Comparison of ENCODE assay signal across 8 cellular contexts in the genomic region with DNA sequence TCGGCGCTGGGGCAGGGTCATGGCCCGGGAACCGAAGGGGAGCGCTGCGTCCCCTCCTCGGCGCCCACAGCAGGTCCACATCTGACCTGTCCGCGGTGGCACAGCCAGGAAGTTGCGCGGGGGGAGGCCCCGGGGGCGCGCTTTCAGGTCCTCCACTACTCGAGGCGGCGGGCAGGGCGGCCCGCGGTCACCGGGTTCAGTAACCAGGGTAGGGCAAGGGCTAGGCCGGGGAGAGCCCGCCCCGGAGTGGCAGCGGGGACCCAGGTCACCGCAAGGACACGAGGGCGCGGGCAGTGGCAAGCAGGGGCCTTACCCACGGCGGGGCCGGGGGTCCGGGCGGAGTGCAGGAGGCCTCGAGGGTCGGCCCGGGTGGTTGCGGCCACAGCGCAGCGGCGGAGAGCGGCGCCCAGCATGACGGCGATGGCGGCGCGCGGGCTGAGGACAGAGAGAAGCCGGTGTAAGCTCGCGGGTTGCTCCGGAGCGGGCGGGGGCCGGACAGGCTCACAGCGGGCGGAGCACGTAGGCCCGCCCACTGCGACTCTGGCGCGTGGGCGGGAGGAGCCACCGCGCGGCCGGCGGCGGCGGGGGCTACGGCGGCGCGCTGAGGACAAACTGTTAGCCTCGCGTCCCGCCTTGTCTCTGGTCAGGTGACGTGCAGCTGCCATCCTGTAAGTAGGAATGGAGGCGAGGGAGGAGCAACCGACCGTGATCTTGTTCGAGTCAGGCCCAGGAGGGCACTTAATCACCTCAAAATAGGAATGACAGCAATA. TPM values are rescaled to one million over a fixed set of nuclear protein-coding genes. Genes with fewer than 3 reads are reported as not detected.
DNase-seq lines count a peak whose midpoint lies in the region; ATAC-seq, FAIRE-seq and TF ChIP-seq lines count a peak whose summit lies in the region.

Gene COX5A, minus strand, starts transcription at position 472 of the 770 bp plus-strand sequence. Its CDS starts 59 bp downstream, at position 413.

- peak within 1 kb of the TSS; percentile 87 for H3K4me3 ChIP-seq in LNCaP clone FGC (ENCODE audit: low read depth, low read length)
- H3K4me3 ChIP-seq in RWPE2 (ENCODE audit: severe bottlenecking) = peak within 1 kb of the TSS; percentile 94
- H3K4me3 ChIP-seq in fibroblast of mammary gland (ENCODE audit: control insufficient read depth, low read depth, low read length) = peak within 1 kb of the TSS; percentile 88

- H3K36me3 Mint-ChIP-seq in activated T-helper 2 cell treated with anti-CD3 and anti-CD28 coated beads, Interferon-gamma antibody, Interleukin-2, Interleukin-4, amounts not matched to agents 10 μg/mL and 5 μg/mL and 100 μg/mL, durations not matched to agents 14 hours and 24 hours and 36 hours (ENCODE audit: low read depth) = peaks cover 20% of the 10 kb centered on the region
- H3K36me3 Mint-ChIP-seq in natural killer cell treated with Interleukin-12 subunit alpha and Interleukin-12 subunit beta and Interleukin-15 and Interleukin-18, amount 100 ng/mL, for 72 hours = peaks cover 5% of the 10 kb centered on the region

- peaks cover 30% of the 10 kb centered on the region for H3K36me3 ChIP-seq in RWPE2 (ENCODE audit: low read depth)

- intact Hi-C loops in activated T-helper 2 cell treated with anti-CD3 and anti-CD28 coated beads, Interferon-gamma antibody, Interleukin-2, Interleukin-4, amounts not matched to agents 10 μg/mL and 5 μg/mL and 100 μg/mL, durations not matched to agents 14 hours and 24 hours and 36 hours (cut with micrococcal nuclease) = loop anchor here (5.0 to 10.0 kb wide), 7 partner anchors 35 to 395 kb away; partner anchors contain the start of genes ARID3B, C15orf39, EDC3 and SCAMP2

- DNase-seq in ELF-1 (ENCODE audit: low read depth, low spot score) (peak; percentile 98), H54 (ENCODE audit: insufficient read length, low spot score) (peak; percentile 76), LNCaP clone FGC (ENCODE audit: low read depth) (peak; percentile 86), RWPE2 (ENCODE audit: low spot score) (peak; percentile 99), fibroblast of mammary gland (ENCODE audit: low read depth) (peak; percentile 97)
- peak; percentile 92 for DNase-seq in activated T-helper 2 cell treated with anti-CD3 and anti-CD28 coated beads, Interferon-gamma antibody, Interleukin-2, Interleukin-4, amounts not matched to agents 10 μg/mL and 5 μg/mL and 100 μg/mL, durations not matched to agents 14 hours and 24 hours and 36 hours (ENCODE audit: low spot score)
- peak; percentile 96 for DNase-seq in natural killer cell treated with Interleukin-12 subunit alpha and Interleukin-12 subunit beta and Interleukin-15 and Interleukin-18, amount 100 ng/mL, for 72 hours (ENCODE audit: low spot score)
- peak; percentile 91 for DNase-seq in stimulated activated naive CD4-positive, alpha-beta T cell treated with Interleukin-2 at 50 U/mL for 16 hours (lab: John Stamatoyannopoulos, UW)

- H3K27me3 Mint-ChIP-seq in activated T-helper 2 cell treated with anti-CD3 and anti-CD28 coated beads, Interferon-gamma antibody, Interleukin-2, Interleukin-4, amounts not matched to agents 10 μg/mL and 5 μg/mL and 100 μg/mL, durations not matched to agents 14 hours and 24 hours and 36 hours (ENCODE audit: low read depth) = no peaks in the 10 kb centered on the region
- no peaks in the 10 kb centered on the region for H3K27me3 Mint-ChIP-seq in natural killer cell treated with Interleukin-12 subunit alpha and Interleukin-12 subunit beta and Interleukin-15 and Interleukin-18, amount 100 ng/mL, for 72 hours

- peak within 1 kb of the TSS; percentile 90 for H3K27ac Mint-ChIP-seq in activated T-helper 2 cell treated with anti-CD3 and anti-CD28 coated beads, Interferon-gamma antibody, Interleukin-2, Interleukin-4, amounts not matched to agents 10 μg/mL and 5 μg/mL and 100 μg/mL, durations not matched to agents 14 hours and 24 hours and 36 hours
- H3K27ac Mint-ChIP-seq in natural killer cell treated with Interleukin-12 subunit alpha and Interleukin-12 subunit beta and Interleukin-15 and Interleukin-18, amount 100 ng/mL, for 72 hours = peak within 1 kb of the TSS; percentile 73 to 90

- H3K4me3 Mint-ChIP-seq in activated T-helper 2 cell treated with anti-CD3 and anti-CD28 coated beads, Interferon-gamma antibody, Interleukin-2, Interleukin-4, amounts not matched to agents 10 μg/mL and 5 μg/mL and 100 μg/mL, durations not matched to agents 14 hours and 24 hours and 36 hours (ENCODE audit: low read depth) = peak within 1 kb of the TSS; percentile 85
- H3K4me3 Mint-ChIP-seq in natural killer cell treated with Interleukin-12 subunit alpha and Interleukin-12 subunit beta and Interleukin-15 and Interleukin-18, amount 100 ng/mL, for 72 hours = peak within 1 kb of the TSS; percentile 96

- no peak for TF ChIP-seq CTCF in LNCaP clone FGC (IDR thresholded peaks at IDR 0.05; ENCODE audit: control insufficient read depth, extremely low read depth, insufficient read depth)
- TF ChIP-seq CTCF in RWPE2 (IDR thresholded peaks at IDR 0.05; ENCODE audit: poor library complexity, severe bottlenecking) = peak; percentile 7
- no peak for TF ChIP-seq CTCF in fibroblast of mammary gland (conservative IDR thresholded peaks at IDR 0.05; ENCODE audit: control insufficient read depth, insufficient read depth, low read depth, low read length)

- peak; percentile 96 for TF ChIP-seq POLR2A in H54 (IDR thresholded peaks at IDR 0.05; ENCODE audit: low read depth, low read length)

- H3K9me3 Mint-ChIP-seq in activated T-helper 2 cell treated with anti-CD3 and anti-CD28 coated beads, Interferon-gamma antibody, Interleukin-2, Interleukin-4, amounts not matched to agents 10 μg/mL and 5 μg/mL and 100 μg/mL, durations not matched to agents 14 hours and 24 hours and 36 hours = no peaks in the 10 kb centered on the region
- no peaks in the 10 kb centered on the region for H3K9me3 Mint-ChIP-seq in natural killer cell treated with Interleukin-12 subunit alpha and Interleukin-12 subunit beta and Interleukin-15 and Interleukin-18, amount 100 ng/mL, for 72 hours

- peak; percentile 95 for ATAC-seq in RWPE2 (ENCODE audit: low read depth)
- peak; percentile 98 to 99 for ATAC-seq in natural killer cell treated with Interleukin-12 subunit alpha and Interleukin-12 subunit beta and Interleukin-15 and Interleukin-18, amount 100 ng/mL, for 72 hours

- peak within 1 kb of the TSS; percentile 66 for H3K27ac ChIP-seq in RWPE2 (ENCODE audit: poor library complexity, severe bottlenecking)

- no peak for FAIRE-seq in H54 (lab: Jason Lieb, UNC)

- peaks cover 20% of the 10 kb centered on the region for H3K4me1 Mint-ChIP-seq in activated T-helper 2 cell treated with anti-CD3 and anti-CD28 coated beads, Interferon-gamma antibody, Interleukin-2, Interleukin-4, amounts not matched to agents 10 μg/mL and 5 μg/mL and 100 μg/mL, durations not matched to agents 14 hours and 24 hours and 36 hours (ENCODE audit: low read depth)
- H3K4me1 Mint-ChIP-seq in natural killer cell treated with Interleukin-12 subunit alpha and Interleukin-12 subunit beta and Interleukin-15 and Interleukin-18, amount 100 ng/mL, for 72 hours (ENCODE audit: low read depth in 2 of 2) = peaks cover 17 to 22% of the 10 kb centered on the region in 2 donors

- no peaks in the 10 kb centered on the region for H3K27me3 ChIP-seq in RWPE2 (ENCODE audit: insufficient read depth, poor library complexity, severe bottlenecking)

- H3K9me3 ChIP-seq in RWPE2 (ENCODE audit: severe bottlenecking) = no peaks in the 10 kb centered on the region

- peaks cover 4% of the 10 kb centered on the region for H3K4me1 ChIP-seq in RWPE2 (ENCODE audit: insufficient read depth, poor library complexity, severe bottlenecking)

RNA-seq across cellular contexts. Expression of gene COX5A, which starts in this region (rescaled TPM):
- 311 and 333 TPM in 2 replicates for total RNA-seq in activated T-helper 2 cell treated with anti-CD3 and anti-CD28 coated beads, Interferon-gamma antibody, Interleukin-2, Interleukin-4, amounts not matched to agents 10 μg/mL and 5 μg/mL and 100 μg/mL, durations not matched to agents 14 hours and 24 hours and 36 hours
- 100 to 1,000 TPM; 221 to 229 TPM for total RNA-seq in natural killer cell treated with Interleukin-12 subunit alpha and Interleukin-12 subunit beta and Interleukin-15 and Interleukin-18, amount 100 ng/mL, for 72 hours

Comparison
In these comparisons a context has a peak if more than half of its experiments do, and no peak if none do; other contexts are left out.
1. Peak in every context shown above with its lines: DNase-seq, ATAC-seq, H3K4me3 ChIP-seq and H3K27ac ChIP-seq.